ENCODE assay signal across 23 cellular contexts in genomic region chr2:216344206-216344957, GRCh38. TPM values are rescaled to one million over a fixed set of nuclear protein-coding genes. Genes with fewer than 3 reads are reported as not detected.
DNase-seq lines count a peak whose midpoint lies in the region; ATAC-seq, FAIRE-seq and TF ChIP-seq lines count a peak whose summit lies in the region.
"Had no signal": no experiment of that assay in that cellular context is flagged by ENCODE, and none has a peak within 500 bp of the region (broad histone marks: within the 10 kb centered on the region; RNA-seq: fewer than 3 reads in every experiment).

No MANE protein-coding gene starts in this region.

- no peak for TF ChIP-seq EP300 in GM12878 (IDR thresholded peaks at IDR 0.05; ENCODE audit: borderline replicate concordance in 1 of 2, control insufficient read depth in 1 of 2, low read depth in 2 of 2, low read length in 2 of 2)

- no peak overlapping the region for H3K27ac ChIP-seq in GM12878 (ENCODE audit: control insufficient read depth, insufficient read depth)
- H3K27ac ChIP-seq in body of pancreas: no peak overlapping the region
- H3K27ac ChIP-seq: BLaER1, colonic mucosa, HL-60, stomach had no signal

- no peaks in the 10 kb centered on the region; the same call in 1 of the 2 replicates for H3K4me1 ChIP-seq in GM12878 (ENCODE audit: control insufficient read depth, insufficient read depth, low read length)
- no peaks in the 10 kb centered on the region for H3K4me1 ChIP-seq in body of pancreas
- H3K4me1 ChIP-seq: colonic mucosa had no signal

- POLR2A ChIA-PET in GM12878 (lab: Charles Lee): no interaction called here
- POLR2A ChIA-PET in activated CD4-positive, alpha-beta T cell treated with anti-CD3 and anti-CD28 coated beads, Interleukin-2, amount 10 ng/mL, durations not matched to agents 7 days and 5 days (lab: Charles Lee): no interaction called here

- no peaks in the 10 kb centered on the region for H4K20me1 ChIP-seq in GM12878 (ENCODE audit: control insufficient read depth, insufficient read depth)
- H4K20me1 ChIP-seq: BLaER1 had no signal

- intact Hi-C loops in GM12878 (cut with micrococcal nuclease; ENCODE audit: unreplicated experiment) (no loop called here), body of pancreas (cut with DNase I) (no loop called here)

- ATAC-seq in GM12878 (no peak), GM21360 (IDR thresholded peaks at IDR 0.05; ENCODE audit: unreplicated experiment) (no peak), body of pancreas (no peak)
- ATAC-seq: natural killer cell had no signal

- in situ Hi-C loops in GM12878 (cut with MboI): no loop called here

- TF ChIP-seq POLR2A in GM12878 (IDR thresholded peaks at IDR 0.05; ENCODE audit: low read depth, low read length): no peak
- no peak for TF ChIP-seq POLR2A in body of pancreas (IDR thresholded peaks at IDR 0.05)

- no peak for DNase-seq in HFFc6
- no peak for DNase-seq in GM12878 (ENCODE audit: low read depth, low spot score)
- DNase-seq in glutamatergic neuron: no peak
- DNase-seq in stimulated activated naive CD4-positive, alpha-beta T cell treated with Interleukin-2 at 50 U/mL for 16 hours (lab: John Stamatoyannopoulos, UW): no peak
- no peak for DNase-seq in body of pancreas
- DNase-seq in activated CD4-positive, alpha-beta T cell treated with anti-CD3 and anti-CD28 coated beads, Interleukin-2, amount 10 ng/mL, durations not matched to agents 7 days and 5 days: no peak
- DNase-seq: activated CD4-positive, alpha-beta T cell treated with anti-CD3 and anti-CD28 coated beads for 1 hour; colonic mucosa; kidney; natural killer cell; NCI-H1694; NCI-H526 treated with DMSO at 0.1 percent for 48 hours; posterior cingulate gyrus; stimulated activated CD4-positive, alpha-beta T cell treated with anti-CD3 and anti-CD28 coated beads, Interleukin-2, amount 100 ng/mL, for 48 hours; stomach had no signal

- FAIRE-seq in GM12878 (lab: Jason Lieb, UNC): no peak
- FAIRE-seq: frontal cortex, kidney had no signal

- H3K4me2 ChIP-seq in GM12878 (ENCODE audit: control insufficient read depth, insufficient read depth): no peak overlapping the region
- H3K4me2 ChIP-seq: BLaER1 had no signal

- CTCF ChIA-PET in GM12878 (lab: Yijun Ruan, JAX): interaction anchor here (1.1 to 2.2 kb wide), 4 partner anchors 12 to 60 kb away, joined by 3 to 5 read pairs (median 3); no protein-coding TSS in a partner anchor
- CTCF ChIA-PET in activated CD4-positive, alpha-beta T cell treated with anti-CD3 and anti-CD28 coated beads, Interleukin-2, amount 10 ng/mL, durations not matched to agents 7 days and 5 days (lab: Charles Lee): interaction anchor here (1.5 kb wide), 1 partner anchor 49 kb away, joined by 4 read pairs; no protein-coding TSS in a partner anchor

- H3K4me1 Mint-ChIP-seq in HFFc6 (ENCODE audit: low read depth): peaks cover 90% of the 10 kb centered on the region
- H3K4me1 Mint-ChIP-seq in glutamatergic neuron (ENCODE audit: low read depth, unreplicated experiment): peaks cover 43% of the 10 kb centered on the region
- peaks cover 22% of the 10 kb centered on the region for H3K4me1 Mint-ChIP-seq in activated CD4-positive, alpha-beta T cell treated with anti-CD3 and anti-CD28 coated beads, Interleukin-2, amount 10 ng/mL, durations not matched to agents 7 days and 5 days

- H3K36me3 ChIP-seq in GM12878 (ENCODE audit: control insufficient read depth in 2 of 2, insufficient read depth in 2 of 2, low read length in 1 of 2) (no peaks in the 10 kb centered on the region), body of pancreas (replicated peaks in 1 of 2; ENCODE audit: insufficient read depth in 1 of 2, low read depth in 2 of 2) (no peaks in the 10 kb centered on the region)
- H3K36me3 ChIP-seq: BLaER1, colonic mucosa, stomach had no signal

- H3K36me3 Mint-ChIP-seq in HFFc6 (ENCODE audit: low read depth) (peaks cover 28% of the 10 kb centered on the region), glutamatergic neuron (ENCODE audit: unreplicated experiment) (no peaks in the 10 kb centered on the region)
- no peaks in the 10 kb centered on the region for H3K36me3 Mint-ChIP-seq in activated CD4-positive, alpha-beta T cell treated with anti-CD3 and anti-CD28 coated beads, Interleukin-2, amount 10 ng/mL, durations not matched to agents 7 days and 5 days (ENCODE audit: low read depth)
- H3K36me3 Mint-ChIP-seq: activated naive CD8-positive, alpha-beta T cell; natural killer cell had no signal

- no peak overlapping the region for H3K4me3 ChIP-seq in GM12878
- H3K4me3 ChIP-seq in body of pancreas: no peak overlapping the region
- H3K4me3 ChIP-seq: BLaER1, colonic mucosa, stomach had no signal

- TF ChIP-seq RAD21 in GM12878 (IDR thresholded peaks at IDR 0.05; ENCODE audit: insufficient read depth, low read depth, low read length): no peak

- no peak for TF ChIP-seq CTCF in HFFc6 (IDR thresholded peaks at IDR 0.05)
- no peak for TF ChIP-seq CTCF in GM12878 (IDR thresholded peaks at IDR 0.05 in 2 of 3, conservative IDR thresholded peaks at IDR 0.05 in 1 of 3; ENCODE audit: control insufficient read depth in 2 of 3, extremely low read depth in 1 of 3, insufficient read depth in 1 of 3, low read depth in 3 of 3, low read length in 3 of 3)
- no peak for TF ChIP-seq CTCF in glutamatergic neuron (IDR thresholded peaks at IDR 0.05; ENCODE audit: partially characterized antibody, unreplicated experiment)
- no peak for TF ChIP-seq CTCF in body of pancreas (IDR thresholded peaks at IDR 0.05)

- peak overlapping the region; percentile 61 for H3K4me3 Mint-ChIP-seq in HFFc6
- peak overlapping the region; percentile 5 for H3K4me3 Mint-ChIP-seq in glutamatergic neuron (ENCODE audit: unreplicated experiment)
- no peak overlapping the region for H3K4me3 Mint-ChIP-seq in activated CD4-positive, alpha-beta T cell treated with anti-CD3 and anti-CD28 coated beads, Interleukin-2, amount 10 ng/mL, durations not matched to agents 7 days and 5 days
- H3K4me3 Mint-ChIP-seq: activated naive CD8-positive, alpha-beta T cell; activated T-helper 1 cell treated with anti-CD3 and anti-CD28 coated beads, Interleukin-12 subunit alpha, Interleukin-12 subunit beta, Interleukin-2, Interleukin-4 antibody, amounts not matched to agents 30 ng/mL and 10 ng/mL and 1 ng/mL, durations not matched to agents 14 hours and 24 hours and 36 hours; natural killer cell had no signal

- no peaks in the 10 kb centered on the region; a peak in 1 of 4 replicates for H3K27me3 ChIP-seq in GM12878 (replicated peaks in 1 of 2; ENCODE audit: control insufficient read depth in 2 of 2, insufficient read depth in 2 of 2, low read length in 1 of 2)
- no peaks in the 10 kb centered on the region for H3K27me3 ChIP-seq in body of pancreas
- H3K27me3 ChIP-seq: BLaER1, colonic mucosa had no signal

- BruUV-seq in GM12878 (replicated peaks; lab: Mats Ljungman, UMichigan): no TSS peak

- no peak overlapping the region for H2AFZ ChIP-seq in GM12878 (ENCODE audit: control insufficient read depth, low read depth, low read length)

- H3K27ac Mint-ChIP-seq in HFFc6: peak overlapping the region; percentile 82
- no peak overlapping the region for H3K27ac Mint-ChIP-seq in glutamatergic neuron (ENCODE audit: unreplicated experiment)
- no peak overlapping the region for H3K27ac Mint-ChIP-seq in activated CD4-positive, alpha-beta T cell treated with anti-CD3 and anti-CD28 coated beads, Interleukin-2, amount 10 ng/mL, durations not matched to agents 7 days and 5 days
- H3K27ac Mint-ChIP-seq: activated naive CD8-positive, alpha-beta T cell; activated T-helper 1 cell treated with anti-CD3 and anti-CD28 coated beads, Interleukin-12 subunit alpha, Interleukin-12 subunit beta, Interleukin-2, Interleukin-4 antibody, amounts not matched to agents 30 ng/mL and 10 ng/mL and 1 ng/mL, durations not matched to agents 14 hours and 24 hours and 36 hours; natural killer cell had no signal

- no peaks in the 10 kb centered on the region for H3K9me3 Mint-ChIP-seq in HFFc6
- H3K9me3 Mint-ChIP-seq in glutamatergic neuron (ENCODE audit: unreplicated experiment): peaks cover 6% of the 10 kb centered on the region
- H3K9me3 Mint-ChIP-seq in activated CD4-positive, alpha-beta T cell treated with anti-CD3 and anti-CD28 coated beads, Interleukin-2, amount 10 ng/mL, durations not matched to agents 7 days and 5 days: peaks cover 3% of the 10 kb centered on the region
- H3K9me3 Mint-ChIP-seq: activated T-helper 1 cell treated with anti-CD3 and anti-CD28 coated beads, Interleukin-12 subunit alpha, Interleukin-12 subunit beta, Interleukin-2, Interleukin-4 antibody, amounts not matched to agents 30 ng/mL and 10 ng/mL and 1 ng/mL, durations not matched to agents 14 hours and 24 hours and 36 hours; natural killer cell had no signal

- no peak overlapping the region for H3K9ac ChIP-seq in GM12878 (ENCODE audit: control insufficient read depth, insufficient read depth, low read length)
- H3K9ac ChIP-seq: BLaER1 had no signal

- WGBS in GM12878 (ENCODE audit: insufficient coverage, insufficient replicate concordance, low lambda C conversion rate, missing lambda C conversion rate): 10% methylated on average over 9 of the region's 9 CpGs
- WGBS in body of pancreas, 2 donors: 50 to 55% methylated on average over 9 of the region's 9 CpGs

- peaks cover 1% of the 10 kb centered on the region; the same call in 1 of the 2 replicates for H3K27me3 Mint-ChIP-seq in HFFc6 (ENCODE audit: insufficient read depth)
- H3K27me3 Mint-ChIP-seq in glutamatergic neuron (ENCODE audit: unreplicated experiment): peaks cover 7% of the 10 kb centered on the region
- no peaks in the 10 kb centered on the region for H3K27me3 Mint-ChIP-seq in activated CD4-positive, alpha-beta T cell treated with anti-CD3 and anti-CD28 coated beads, Interleukin-2, amount 10 ng/mL, durations not matched to agents 7 days and 5 days
- H3K27me3 Mint-ChIP-seq: activated naive CD8-positive, alpha-beta T cell had no signal

- SMC1A ChIA-PET in GM12878 (lab: Charles Lee; ENCODE audit: uncharacterized antibody, unreplicated experiment): interaction anchor here (1.3 kb wide), 1 partner anchor 16 kb away, joined by 3 read pairs; no protein-coding TSS in a partner anchor

- H3K79me2 ChIP-seq in GM12878 (ENCODE audit: control insufficient read depth, insufficient read depth, low read length): no peaks in the 10 kb centered on the region

- H3K9me3 ChIP-seq in GM12878 (replicated peaks; ENCODE audit: control insufficient read depth, insufficient read depth, low read length): no peaks in the 10 kb centered on the region
- no peaks in the 10 kb centered on the region for H3K9me3 ChIP-seq in body of pancreas
- H3K9me3 ChIP-seq: BLaER1, colonic mucosa, stomach had no signal

- RAD21 ChIA-PET in GM12878 (lab: Charles Lee; ENCODE audit: unreplicated experiment): no interaction called here

RNA-seq across cellular contexts. Expression of gene MARCHF4, which starts 27.9 kb away (rescaled TPM):
- total RNA-seq in HFFc6 (2021; fragmentation: NEBNext Ultra II Directional; extraction: Animal tissue kit (Norgen Biotek cat#: 25700)): 10 to 100 TPM; 44.9 to 70.3 (median 48.2) TPM
- not detected in 2 replicates for total RNA-seq in GM12878 (2013; cell fraction: nucleolus; rRNA removed)
- total RNA-seq in GM12878 (2014; rRNA removed) (not detected in 2 replicates), GM12878 (2014; rRNA removed; fragmentation: Illumina TruSeq; extraction: Trizol) (not detected in 2 replicates), GM12878 (2021) (not detected in 2 replicates), glutamatergic neuron (ENCODE audit: unreplicated experiment) (26.1 TPM), body of pancreas (1 to 10 TPM in 1 of 2 donors, under 1 TPM in 1; 0.52 to 2.6 TPM)
- not detected for polyA plus RNA-seq in GM12878 (2011; ENCODE audit: low read depth)
- polyA plus RNA-seq in GM12878 (2011; rRNA removed) (not detected in 2 replicates), GM12878 (2014; fragmentation: Illumina TruSeq; extraction: Trizol) (not detected in 2 replicates), GM12878 (2014; fragmentation: Nextera tagmentation; extraction: Ambion mirVana) (not detected), GM12878 (2014; rRNA removed) (not detected in 2 replicates), GM12878 (2016; fragmentation: Nextera tagmentation; extraction: Ambion mirVana) (not detected)
- not detected in 2 replicates for polyA plus RNA-seq in GM12878 (2011; cell fraction: cytosol; rRNA removed)
- polyA plus RNA-seq in GM12878 (2011; cell fraction: nucleus; rRNA removed): not detected in 2 replicates
- not detected in 2 replicates for polyA plus RNA-seq in GM12878 (2012)
- not detected in 2 replicates for polyA minus RNA-seq in GM12878 (2011; rRNA and poly(A)+ RNA removed)
- not detected in 2 replicates for polyA minus RNA-seq in GM12878 (2011; cell fraction: cytosol; rRNA and poly(A)+ RNA removed)
- not detected in 2 replicates for polyA minus RNA-seq in GM12878 (2011; cell fraction: nucleus; rRNA and poly(A)+ RNA removed)
- total RNA-seq in activated CD4-positive, alpha-beta T cell treated with anti-CD3 and anti-CD28 coated beads, Interleukin-2, amount 10 ng/mL, durations not matched to agents 7 days and 5 days: not detected
- total RNA-seq: activated CD8-positive, alpha-beta memory T cell treated with anti-CD3 and anti-CD28 coated beads for 36 hours; activated T-helper 1 cell treated with anti-CD3 and anti-CD28 coated beads, Interleukin-12 subunit alpha, Interleukin-12 subunit beta, Interleukin-2, Interleukin-4 antibody, amounts not matched to agents 30 ng/mL and 10 ng/mL and 1 ng/mL, durations not matched to agents 14 hours and 24 hours and 36 hours; kidney; natural killer cell; skeletal muscle tissue had no signal
